10 cellular contexts compared by ENCODE assay signal in genomic region chr4:184028571-184028996, GRCh38.
DNase-seq lines count a peak whose midpoint lies in the region; ATAC-seq and TF ChIP-seq lines count a peak whose summit lies in the region.
"Had no signal": no experiment of that assay in that cellular context is flagged by ENCODE, and none has a peak within 500 bp of the region (broad histone marks: within the 10 kb centered on the region; RNA-seq: fewer than 3 reads in every experiment).

No MANE protein-coding gene starts in this region.

- no peak for ATAC-seq in foreskin keratinocyte

- H3K36me3 Mint-ChIP-seq in stimulated activated naive CD8-positive, alpha-beta T cell treated with anti-CD3 and anti-CD28 coated beads, Interleukin-15, Interleukin-2, amounts not matched to agents 100 ng/mL and 50 ng/mL, for 24 hours (ENCODE audit: low read depth), result no peaks in the 10 kb centered on the region

- no peak for TF ChIP-seq POLR2A in Peyer's patch (IDR thresholded peaks at IDR 0.05)

- no peaks in the 10 kb centered on the region for H3K27me3 ChIP-seq in Peyer's patch
- no peaks in the 10 kb centered on the region for H3K27me3 ChIP-seq in effector memory CD4-positive, alpha-beta T cell (replicated peaks; ENCODE audit: control insufficient read depth, insufficient read depth, low read length, poor library complexity, severe bottlenecking)
- no peaks in the 10 kb centered on the region for H3K27me3 ChIP-seq in foreskin keratinocyte
- H3K27me3 ChIP-seq: vagina had no signal

- no peaks in the 10 kb centered on the region for H3K9me3 ChIP-seq in Peyer's patch
- H3K9me3 ChIP-seq in effector memory CD4-positive, alpha-beta T cell (ENCODE audit: control insufficient read depth, low read length), result no peaks in the 10 kb centered on the region
- H3K9me3 ChIP-seq: vagina had no signal

- H3K4me1 ChIP-seq in Peyer's patch (no peaks in the 10 kb centered on the region), foreskin keratinocyte (no peaks in the 10 kb centered on the region)
- H3K4me1 ChIP-seq in effector memory CD4-positive, alpha-beta T cell (ENCODE audit: control insufficient read depth, insufficient read depth, low read length, poor library complexity, severe bottlenecking), result peaks cover 4% of the 10 kb centered on the region
- H3K4me1 ChIP-seq: vagina had no signal

- H3K27ac ChIP-seq in Peyer's patch (no peak overlapping the region), foreskin keratinocyte (no peak overlapping the region)
- H3K27ac ChIP-seq in effector memory CD4-positive, alpha-beta T cell (ENCODE audit: insufficient read depth, low read length, poor library complexity, severe bottlenecking), result no peak overlapping the region
- H3K27ac ChIP-seq: vagina had no signal

- DNase-seq in activated CD4-positive, alpha-beta T cell treated with anti-CD3 and anti-CD28 coated beads for 48 hours, result peak; percentile 19
- no peak for DNase-seq in activated CD4-positive, alpha-beta T cell treated with anti-CD3 and anti-CD28 coated beads for 4 hours
- DNase-seq in Peyer's patch (no peak), foreskin keratinocyte (no peak), HK-2 (ENCODE audit: unreplicated experiment) (no peak), mesenteric fat pad (ENCODE audit: low spot score) (no peak)
- DNase-seq in effector memory CD4-positive, alpha-beta T cell, result no peak
- DNase-seq: hippocampal formation had no signal

- no peak overlapping the region for H3K27ac Mint-ChIP-seq in stimulated activated naive CD8-positive, alpha-beta T cell treated with anti-CD3 and anti-CD28 coated beads, Interleukin-15, Interleukin-2, amounts not matched to agents 100 ng/mL and 50 ng/mL, for 24 hours

- H3K27me3 Mint-ChIP-seq in stimulated activated naive CD8-positive, alpha-beta T cell treated with anti-CD3 and anti-CD28 coated beads, Interleukin-15, Interleukin-2, amounts not matched to agents 100 ng/mL and 50 ng/mL, for 24 hours, result peaks cover 15% of the 10 kb centered on the region

- H3K4me3 Mint-ChIP-seq in stimulated activated naive CD8-positive, alpha-beta T cell treated with anti-CD3 and anti-CD28 coated beads, Interleukin-15, Interleukin-2, amounts not matched to agents 100 ng/mL and 50 ng/mL, for 24 hours, result peak overlapping the region; percentile 78

- TF ChIP-seq CTCF in Peyer's patch (IDR thresholded peaks at IDR 0.05) (no peak), foreskin keratinocyte (conservative IDR thresholded peaks at IDR 0.05) (no peak)

- H3K4me1 Mint-ChIP-seq in stimulated activated naive CD8-positive, alpha-beta T cell treated with anti-CD3 and anti-CD28 coated beads, Interleukin-15, Interleukin-2, amounts not matched to agents 100 ng/mL and 50 ng/mL, for 24 hours (ENCODE audit: low read depth), result peaks cover 18% of the 10 kb centered on the region

- H3K36me3 ChIP-seq in Peyer's patch, result no peaks in the 10 kb centered on the region
- no peaks in the 10 kb centered on the region for H3K36me3 ChIP-seq in effector memory CD4-positive, alpha-beta T cell (ENCODE audit: control insufficient read depth, insufficient read depth, low read length)
- H3K36me3 ChIP-seq: vagina had no signal

- H3K4me3 ChIP-seq in Peyer's patch, result peak overlapping the region; percentile 5 to 35 (median 10)
- H3K4me3 ChIP-seq in effector memory CD4-positive, alpha-beta T cell (ENCODE audit: insufficient read depth, low read depth, low read length, poor library complexity, severe bottlenecking), result peak overlapping the region; percentile 47

- H3K9me3 Mint-ChIP-seq in stimulated activated naive CD8-positive, alpha-beta T cell treated with anti-CD3 and anti-CD28 coated beads, Interleukin-15, Interleukin-2, amounts not matched to agents 100 ng/mL and 50 ng/mL, for 24 hours, result no peaks in the 10 kb centered on the region
